ENCODE assay signal across 31 cellular contexts in genomic region chr15:70680817-70681216, GRCh38.
"Had no signal": no experiment of that assay in that cellular context is flagged by ENCODE, and none has a peak within 500 bp of the region (broad histone marks: within the 10 kb centered on the region; RNA-seq: fewer than 3 reads in every experiment).

No MANE protein-coding gene starts in this region.

- DNase-seq: activated CD4-positive, alpha-beta T cell treated with anti-CD3 and anti-CD28 coated beads for 48 hours; activated CD4-positive, alpha-beta T cell treated with anti-CD3 and anti-CD28 coated beads, Interleukin-2, amount 50 U/mL, for 48 hours; activated CD8-positive, alpha-beta memory T cell treated with anti-CD3 and anti-CD28 coated beads, Interleukin-2, amount 50 U/mL, for 4 hours; activated effector memory CD4-positive, alpha-beta T cell treated with anti-CD3 and anti-CD28 coated beads, Interleukin-2, amount 50 U/mL, for 16 hours; activated naive CD4-positive, alpha-beta T cell treated with anti-CD3 and anti-CD28 coated beads for 36 hours; activated naive CD8-positive, alpha-beta T cell treated with anti-CD3 and anti-CD28 coated beads for 36 hours; activated T-cell treated with anti-CD3 and anti-CD28 coated beads, Interleukin-2, amount 50 U/mL, for 1 hour; adrenal gland; brain microvascular endothelial cell; central memory CD4-positive, alpha-beta T cell; endodermal cell; heart left ventricle; hypothalamus; immature natural killer cell; naive B cell; pancreas; stimulated activated CD4-positive, alpha-beta T cell treated with anti-CD3 and anti-CD28 coated beads, Interleukin-1b, Interleukin-23, amount 100 ng/mL, for 48 hours; stimulated activated CD4-positive, alpha-beta T cell treated with anti-CD3 and anti-CD28 coated beads, Interleukin-4, amount 100 ng/mL, for 4 hours; stimulated activated CD8-positive, alpha-beta memory T cell treated with anti-CD3 and anti-CD28 coated beads, Interleukin-4, amount 100 ng/mL, for 48 hours; stomach; T-cell; tibial artery; upper lobe of right lung had no signal

- H3K36me3 ChIP-seq: pancreas, prostate gland had no signal

- H3K9me3 ChIP-seq: adrenal gland, ascending aorta, heart left ventricle, pancreas, prostate gland, stomach, tibial artery, upper lobe of right lung had no signal

- H3K4me2 ChIP-seq: smooth muscle cell had no signal

- FAIRE-seq: pancreas had no signal

- H3K4me3 ChIP-seq: adrenal gland, ascending aorta, heart left ventricle, lung, pancreas, prostate gland, smooth muscle cell, stomach, tibial artery, upper lobe of right lung had no signal

- H3K4me1 ChIP-seq: prostate gland, upper lobe of right lung had no signal

- ATAC-seq: activated CD4-positive, CD25-positive, alpha-beta regulatory T cell treated with anti-CD3 and anti-CD28 coated beads, Interleukin-2, amount 50 U/mL, for 24 hours; esophagus mucosa; heart left ventricle; left lobe of liver; pancreas; stimulated activated memory B cell treated with anti-CD40 and anti-IgM and Interleukin-4, amounts not matched to agents 10 μg/mL and 1 μg/mL and 100 μg/mL, for 72 hours; T-cell; upper lobe of right lung had no signal

- H3K27me3 ChIP-seq: adrenal gland, ascending aorta, brain microvascular endothelial cell, heart left ventricle, pancreas, stomach, tibial artery, upper lobe of right lung had no signal

- H3K27ac ChIP-seq: adrenal gland, ascending aorta, brain microvascular endothelial cell, pancreas, prostate gland, stomach, upper lobe of right lung had no signal
